ENCODE assay signal across 19 cellular contexts in the genomic region with DNA sequence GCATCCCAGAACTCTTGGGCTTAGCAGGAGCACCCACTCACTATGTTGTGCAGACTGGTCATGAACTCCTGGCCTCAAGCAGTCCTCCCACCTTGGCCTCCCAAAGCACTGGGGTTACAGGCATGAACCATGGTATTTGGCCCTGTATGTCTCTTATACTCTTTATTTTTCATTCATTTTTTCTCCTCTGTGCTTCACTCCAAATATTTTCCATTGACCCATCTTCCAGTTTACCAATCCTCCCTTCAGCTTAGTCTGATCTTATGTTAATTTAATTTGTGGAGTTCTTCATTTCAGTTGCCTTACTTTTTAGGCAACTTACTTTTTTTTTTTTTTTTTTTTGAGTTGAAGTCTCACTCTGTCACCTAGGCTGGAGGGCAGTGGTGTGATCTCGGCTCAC.
A peak's percentile ranks its signal among the peaks of the same experiment; 100 is the strongest.
DNase-seq lines count a peak whose midpoint lies in the region; ATAC-seq, FAIRE-seq and TF ChIP-seq lines count a peak whose summit lies in the region.
"Had no signal": no experiment of that assay in that cellular context is flagged by ENCODE, and none has a peak within 500 bp of the region (broad histone marks: within the 10 kb centered on the region; RNA-seq: fewer than 3 reads in every experiment).

No MANE protein-coding gene starts in this region.

- no peak for ATAC-seq in SK-N-SH treated with all-trans-retinoic acid at 6 μM for 48 hours
- no peak for ATAC-seq in natural killer cell treated with Interleukin-12 subunit alpha and Interleukin-12 subunit beta and Interleukin-15 and Interleukin-18, amount 100 ng/mL, for 72 hours
- ATAC-seq in natural killer cell, result no peak
- no peak for ATAC-seq in K562
- ATAC-seq: A549, HepG2 had no signal

- H3K4me3 ChIP-seq in SK-N-SH (ENCODE audit: low read depth in 2 of 2, low read length in 1 of 2) (no peak overlapping the region), K562 (no peak overlapping the region)
- H3K4me3 ChIP-seq: A549 had no signal

- TF ChIP-seq RAD21 in SK-N-SH (IDR thresholded peaks at IDR 0.05; ENCODE audit: low read length) (no peak), K562 (CRISPR knock-in tag; conservative IDR thresholded peaks at IDR 0.05 in 1 of 2, IDR thresholded peaks at IDR 0.05 in 1 of 2) (no peak)

- no peaks in the 10 kb centered on the region for H3K9me1 ChIP-seq in K562 (ENCODE audit: control insufficient read depth, insufficient read depth, low read length)

- H2AFZ ChIP-seq in SK-N-SH (ENCODE audit: low read depth) (no peak overlapping the region), K562 (ENCODE audit: low read depth, low read length) (no peak overlapping the region)

- H3K9ac ChIP-seq in SK-N-SH, result no peak overlapping the region
- H3K9ac ChIP-seq in K562 (ENCODE audit: insufficient read depth in 1 of 2, low read depth in 2 of 2, low read length in 2 of 2), result no peak overlapping the region

- H3K4me2 ChIP-seq in SK-N-SH (no peak overlapping the region), K562 (ENCODE audit: insufficient read depth, low read length) (no peak overlapping the region)
- H3K4me2 ChIP-seq: A549 had no signal

- no peaks in the 10 kb centered on the region for H3F3A ChIP-seq in SK-N-SH (replicated peaks; ENCODE audit: insufficient read depth)

- TF ChIP-seq CTCF in SK-N-SH (IDR thresholded peaks at IDR 0.05) (no peak), natural killer cell (IDR thresholded peaks at IDR 0.05) (no peak), K562 (IDR thresholded peaks at IDR 0.05 in 2 of 3, conservative IDR thresholded peaks at IDR 0.05 in 1 of 3; ENCODE audit: insufficient read depth in 2 of 3, low read depth in 1 of 3, low read length in 3 of 3) (no peak)

- H3K27ac ChIP-seq in SK-N-SH (ENCODE audit: low read depth in 2 of 2, low read length in 1 of 2), result no peak overlapping the region
- no peak overlapping the region for H3K27ac ChIP-seq in K562 (ENCODE audit: extremely low read depth, low read depth, low read length)
- H3K27ac ChIP-seq: 22Rv1, C4-2B had no signal

- no peaks in the 10 kb centered on the region for H3K79me2 ChIP-seq in SK-N-SH (ENCODE audit: insufficient read depth)
- no peaks in the 10 kb centered on the region for H3K79me2 ChIP-seq in K562 (ENCODE audit: control insufficient read depth, insufficient read depth, low read length)

- H3K27ac Mint-ChIP-seq in natural killer cell treated with Interleukin-12 subunit alpha and Interleukin-12 subunit beta and Interleukin-15 and Interleukin-18, amount 100 ng/mL, for 72 hours, result peak overlapping the region; percentile 21 to 56
- H3K27ac Mint-ChIP-seq in natural killer cell, result peak overlapping the region in 1 of 2 donors; percentile 4
- H3K27ac Mint-ChIP-seq: CD4-positive, alpha-beta T cell had no signal

- FAIRE-seq in K562 (lab: Jason Lieb, UNC), result no peak
- FAIRE-seq: A549, HepG2 had no signal

- H3K36me3 Mint-ChIP-seq in natural killer cell treated with Interleukin-12 subunit alpha and Interleukin-12 subunit beta and Interleukin-15 and Interleukin-18, amount 100 ng/mL, for 72 hours, result peaks cover 41% of the 10 kb centered on the region
- H3K36me3 Mint-ChIP-seq in natural killer cell, result peaks cover 30% of the 10 kb centered on the region

- H3K9me3 Mint-ChIP-seq in natural killer cell treated with Interleukin-12 subunit alpha and Interleukin-12 subunit beta and Interleukin-15 and Interleukin-18, amount 100 ng/mL, for 72 hours, result peaks cover 2% of the 10 kb centered on the region
- peaks cover 4 to 6% of the 10 kb centered on the region in 2 donors for H3K9me3 Mint-ChIP-seq in natural killer cell

- H3K36me3 ChIP-seq in SK-N-SH (replicated peaks in 1 of 2; ENCODE audit: control insufficient read depth in 1 of 2, insufficient read depth in 2 of 2, low read length in 1 of 2), result peaks cover 0 to 4% of the 10 kb centered on the region in 2 experiments
- no peaks in the 10 kb centered on the region for H3K36me3 ChIP-seq in K562 (ENCODE audit: control insufficient read depth, insufficient read depth, low read length)

- no peak for TF ChIP-seq POLR2A in K562 (conservative IDR thresholded peaks at IDR 0.05)

- H3K9me3 ChIP-seq in SK-N-SH, result no peaks in the 10 kb centered on the region; the same call in 1 of the 2 replicates
- peaks cover 10% of the 10 kb centered on the region for H3K9me3 ChIP-seq in K562 (replicated peaks; ENCODE audit: control insufficient read depth, insufficient read depth, low read depth, low read length)
- H3K9me3 ChIP-seq: Caco-2 had no signal

- POLR2A ChIA-PET in SK-N-SH (lab: Yijun Ruan, JAX) (no interaction called here), K562 (lab: Yijun Ruan, JAX) (no interaction called here)

- BruUV-seq in K562 (replicated peaks; lab: Mats Ljungman, UMichigan), result no TSS peak

- no peak for TF ChIP-seq EP300 in SK-N-SH (IDR thresholded peaks at IDR 0.05; ENCODE audit: borderline replicate concordance in 1 of 2, low read depth in 1 of 2, low read length in 1 of 2)
- no peak for TF ChIP-seq EP300 in K562 (IDR thresholded peaks at IDR 0.05; ENCODE audit: low read length)

- peaks cover 26 to 29% of the 10 kb centered on the region in 2 donors for H3K4me1 Mint-ChIP-seq in natural killer cell treated with Interleukin-12 subunit alpha and Interleukin-12 subunit beta and Interleukin-15 and Interleukin-18, amount 100 ng/mL, for 72 hours (ENCODE audit: low read depth in 2 of 2)
- H3K4me1 Mint-ChIP-seq in natural killer cell, result peaks cover 5 to 12% of the 10 kb centered on the region in 2 donors

- no peak for DNase-seq in SK-N-SH
- no peak for DNase-seq in natural killer cell treated with Interleukin-12 subunit alpha and Interleukin-12 subunit beta and Interleukin-15 and Interleukin-18, amount 100 ng/mL, for 72 hours (ENCODE audit: low spot score)
- no peak for DNase-seq in natural killer cell
- no peak for DNase-seq in K562 (ENCODE audit: extremely low read depth in 1 of 4, low spot score in 3 of 4)
- no peak for DNase-seq in medulla oblongata (ENCODE audit: extremely low spot score)
- DNase-seq in NCI-H1930 (lab: John Stamatoyannopoulos, UW), result no peak
- DNase-seq: AML-193; Caco-2; CD4-positive, alpha-beta T cell; DMS153; DMS79; GF-D8; GOT3; H7 had no signal

- H4K20me1 ChIP-seq in SK-N-SH (ENCODE audit: insufficient read depth) (no peaks in the 10 kb centered on the region), K562 (replicated peaks; ENCODE audit: control insufficient read depth, insufficient read depth, low read length) (no peaks in the 10 kb centered on the region)

- no peaks in the 10 kb centered on the region for H3K9me2 ChIP-seq in SK-N-SH

- intact Hi-C loops in natural killer cell (cut with micrococcal nuclease) (no loop called here), K562 (cut with micrococcal nuclease) (no loop called here)

- WGBS in SK-N-SH (ENCODE audit: low lambda C conversion rate), result 58% methylated on average over 1 of the region's 1 CpG
- 14% methylated on average over 1 of the region's 1 CpG for WGBS in K562 (ENCODE audit: insufficient coverage, low coverage, missing lambda C conversion rate)

- H3K4me1 ChIP-seq in SK-N-SH (ENCODE audit: control insufficient read depth in 1 of 2, insufficient read depth in 2 of 2, low read depth in 1 of 2, low read length in 1 of 2), result peaks cover 6% of the 10 kb centered on the region in 2 experiments; a peak in 2 of 4 replicates
- no peaks in the 10 kb centered on the region; a peak in 2 of 5 replicates for H3K4me1 ChIP-seq in K562 (replicated peaks in 1 of 2; ENCODE audit: control insufficient read depth in 2 of 2, insufficient read depth in 2 of 2, low read length in 2 of 2)
- H3K4me1 ChIP-seq: Caco-2 had no signal

- in situ Hi-C loops in K562 (cut with MboI), result no loop called here

- no peak overlapping the region for H3K4me3 Mint-ChIP-seq in natural killer cell treated with Interleukin-12 subunit alpha and Interleukin-12 subunit beta and Interleukin-15 and Interleukin-18, amount 100 ng/mL, for 72 hours
- H3K4me3 Mint-ChIP-seq in natural killer cell, result no peak overlapping the region
- H3K4me3 Mint-ChIP-seq: CD4-positive, alpha-beta T cell had no signal

- CTCF ChIA-PET in SK-N-SH (lab: Yijun Ruan, JAX), result interaction anchor here (0.7 kb wide), 1 partner anchor 252 kb away, joined by 3 read pairs; no protein-coding TSS in a partner anchor
- CTCF ChIA-PET in K562 (lab: Yijun Ruan, JAX; ENCODE audit: low intra/inter-chr PET ratio), result no interaction called here

- H3K27me3 ChIP-seq in SK-N-SH (ENCODE audit: insufficient read depth) (no peaks in the 10 kb centered on the region), K562 (ENCODE audit: control insufficient read depth in 2 of 2, insufficient read depth in 2 of 2, low read length in 2 of 2) (peaks cover 3 to 21% of the 10 kb centered on the region in 2 experiments; a peak in 2 of 5 replicates)

- H3K27me3 Mint-ChIP-seq in natural killer cell treated with Interleukin-12 subunit alpha and Interleukin-12 subunit beta and Interleukin-15 and Interleukin-18, amount 100 ng/mL, for 72 hours, result no peaks in the 10 kb centered on the region
- H3K27me3 Mint-ChIP-seq in natural killer cell (ENCODE audit: low read depth in 2 of 2), result no peaks in the 10 kb centered on the region
- H3K27me3 Mint-ChIP-seq: CD4-positive, alpha-beta T cell had no signal

TF ChIP-seq in SK-N-SH treated with all-trans-retinoic acid at 6 μM for 48 hours, 23 proteins besides CTCF, POLR2A, EP300 and RAD21:
- TF ChIP-seq RARB (CRISPR knock-in tag; IDR thresholded peaks at IDR 0.05) (no peak), ZFP30 (CRISPR knock-in tag; IDR thresholded peaks at IDR 0.05) (peak; percentile 89)

TF ChIP-seq in SK-N-SH, 30 proteins besides CTCF, POLR2A, EP300 and RAD21 (continues in another document):
- TF ChIP-seq JUND (IDR thresholded peaks at IDR 0.05), result no peak
- TF ChIP-seq SIN3A (IDR thresholded peaks at IDR 0.05; ENCODE audit: borderline replicate concordance, low read depth, low read length), result no peak

TF ChIP-seq in K562, 482 proteins besides CTCF, POLR2A, EP300 and RAD21 (continues in another document):
- TF ChIP-seq PHB2 (IDR thresholded peaks at IDR 0.05; ENCODE audit: low read depth) (no peak), RBM25 (IDR thresholded peaks at IDR 0.05; ENCODE audit: low read depth, low read length, severe bottlenecking) (no peak), ZFP30 (CRISPR knock-in tag; IDR thresholded peaks at IDR 0.05; ENCODE audit: borderline replicate concordance) (peak; percentile 56; the same call in 1 of the 2 replicates), CBX3 (IDR thresholded peaks at IDR 0.05; ENCODE audit: borderline replicate concordance in 1 of 2, low read length in 2 of 2) (peak in 1 of 2 experiments; percentile 74; a peak in 2 of 3 replicates)
- TF ChIP-seq, protein P1, sequence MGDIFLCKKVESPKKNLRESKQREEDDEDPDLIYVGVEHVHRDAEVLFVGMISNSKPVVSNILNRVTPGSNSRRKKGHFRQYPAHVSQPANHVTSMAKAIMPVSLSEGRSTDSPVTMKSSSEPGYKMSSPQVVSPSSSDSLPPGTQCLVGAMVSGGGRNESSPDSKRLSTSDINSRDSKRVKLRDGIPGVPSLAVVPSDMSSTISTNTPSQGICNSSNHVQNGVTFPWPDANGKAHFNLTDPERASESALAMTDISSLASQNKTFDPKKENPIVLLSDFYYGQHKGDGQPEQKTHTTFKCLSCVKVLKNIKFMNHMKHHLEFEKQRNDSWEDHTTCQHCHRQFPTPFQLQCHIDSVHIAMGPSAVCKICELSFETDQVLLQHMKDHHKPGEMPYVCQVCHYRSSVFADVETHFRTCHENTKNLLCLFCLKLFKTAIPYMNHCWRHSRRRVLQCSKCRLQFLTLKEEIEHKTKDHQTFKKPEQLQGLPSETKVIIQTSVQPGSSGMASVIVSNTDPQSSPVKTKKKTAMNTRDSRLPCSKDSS (IDR thresholded peaks at IDR 0.05; ENCODE audit: low read depth, partially characterized antibody), result peak; percentile 14
